In the genomic region with DNA sequence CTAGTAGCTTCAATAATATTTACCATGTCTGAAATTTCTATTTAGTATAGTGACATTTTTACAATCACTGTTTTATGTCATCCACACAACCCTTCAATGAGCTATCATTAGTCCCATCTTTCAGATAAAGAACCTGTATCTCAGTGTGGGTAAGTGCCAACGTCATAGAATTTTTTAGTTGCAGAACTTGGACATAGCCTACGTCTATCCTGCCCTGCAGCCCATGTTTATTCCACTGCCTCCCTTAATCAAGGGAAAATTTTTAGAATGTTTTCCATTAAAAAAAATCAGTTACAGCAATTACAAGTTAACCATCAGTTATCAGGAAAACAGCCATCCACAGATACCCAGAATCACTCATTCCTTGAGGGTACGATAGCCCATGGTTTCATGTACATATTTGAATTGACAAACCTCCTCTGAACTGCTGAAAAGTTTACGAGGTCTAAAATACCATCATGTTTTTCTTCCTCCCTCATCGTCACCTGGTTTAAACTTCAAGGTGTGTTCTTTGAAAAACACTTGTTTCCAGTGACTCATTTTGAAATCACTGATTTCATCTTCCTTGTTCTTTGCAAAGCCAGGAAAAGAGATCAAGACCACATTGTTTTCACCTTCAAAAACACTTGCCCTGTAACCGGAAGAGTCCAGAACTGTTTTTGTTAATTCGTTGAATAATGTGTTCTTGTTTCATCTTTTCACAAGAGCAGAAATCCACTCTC, we compare ENCODE assay signal across 18 cellular contexts.
DNase-seq lines count a peak whose midpoint lies in the region; ATAC-seq and TF ChIP-seq lines count a peak whose summit lies in the region.
"Had no signal": no experiment of that assay in that cellular context is flagged by ENCODE, and none has a peak within 500 bp of the region (broad histone marks: within the 10 kb centered on the region; RNA-seq: fewer than 3 reads in every experiment).

No MANE protein-coding gene starts in this region.

- no peaks in the 10 kb centered on the region for H3K9me3 ChIP-seq in smooth muscle cell (replicated peaks; ENCODE audit: low read depth)
- H3K9me3 ChIP-seq: HAP-1, thyroid gland had no signal

- DNase-seq in activated CD4-positive, CD25-positive, alpha-beta regulatory T cell (lab: John Stamatoyannopoulos, UW): no peak
- DNase-seq in central memory CD4-positive, alpha-beta T cell: peak; percentile 66
- DNase-seq in smooth muscle cell (lab: John Stamatoyannopoulos, UW; ENCODE audit: unreplicated experiment): no peak
- DNase-seq in NCI-H146 (lab: John Stamatoyannopoulos, UW): no peak
- DNase-seq in RKO (ENCODE audit: low spot score): no peak
- DNase-seq in AG08396 (ENCODE audit: low spot score): no peak
- DNase-seq: 8988T, COR-L47, heart right ventricle, MV-4-11, NCI-H345, RPMI8226, small intestine, T1000, thyroid gland had no signal

- no peak for TF ChIP-seq CTCF in smooth muscle cell (IDR thresholded peaks at IDR 0.05; ENCODE audit: borderline replicate concordance, insufficient read depth, poor library complexity, severe bottlenecking)

- no peak overlapping the region for H3K4me2 ChIP-seq in smooth muscle cell

- no peaks in the 10 kb centered on the region for H4K20me1 ChIP-seq in smooth muscle cell (ENCODE audit: low read depth)

- H3K27ac ChIP-seq in smooth muscle cell (ENCODE audit: low read depth): peak overlapping the region; percentile 60

- H3K27me3 ChIP-seq in smooth muscle cell (ENCODE audit: low read depth): no peaks in the 10 kb centered on the region
- H3K27me3 ChIP-seq: heart right ventricle, thyroid gland had no signal

- peak; percentile 53 to 54 for ATAC-seq in activated CD4-positive, CD25-positive, alpha-beta regulatory T cell treated with anti-CD3 and anti-CD28 coated beads, Interleukin-2, amount 50 U/mL, for 24 hours
- ATAC-seq in GM21723 (IDR thresholded peaks at IDR 0.05; ENCODE audit: unreplicated experiment): peak; percentile 61

- no peak overlapping the region for H2AFZ ChIP-seq in smooth muscle cell (ENCODE audit: low read depth)

- H3K4me1 ChIP-seq in smooth muscle cell (ENCODE audit: low read depth): peaks cover 7% of the 10 kb centered on the region
- H3K4me1 ChIP-seq: HAP-1, thyroid gland had no signal

- no peaks in the 10 kb centered on the region for H3K79me2 ChIP-seq in smooth muscle cell (ENCODE audit: low read depth)

- H3K4me3 ChIP-seq in smooth muscle cell: no peak overlapping the region
- H3K4me3 ChIP-seq: HAP-1, heart right ventricle, thyroid gland had no signal

- no peaks in the 10 kb centered on the region for H3K36me3 ChIP-seq in smooth muscle cell (ENCODE audit: low read depth)
- H3K36me3 ChIP-seq: HAP-1, heart right ventricle, thyroid gland had no signal

- no peak overlapping the region for H3K9ac ChIP-seq in smooth muscle cell (ENCODE audit: low read depth)

- peaks cover 9% of the 10 kb centered on the region for H3F3A ChIP-seq in smooth muscle cell (ENCODE audit: low read depth)

- 58% methylated on average over 7 of the region's 7 CpGs for WGBS in smooth muscle cell (ENCODE audit: low lambda C conversion rate)
